In genomic region chr2:241797441-241798080, GRCh38 we compare ENCODE assay signal across 21 cellular contexts. TPM values are rescaled to one million over a fixed set of nuclear protein-coding genes. Genes with fewer than 3 reads are reported as not detected.
DNase-seq lines count a peak whose midpoint lies in the region; ATAC-seq and TF ChIP-seq lines count a peak whose summit lies in the region.
"Had no signal": no experiment of that assay in that cellular context is flagged by ENCODE, and none has a peak within 500 bp of the region (broad histone marks: within the 10 kb centered on the region; RNA-seq: fewer than 3 reads in every experiment).

No MANE protein-coding gene starts in this region.

- H3K27me3 ChIP-seq in sigmoid colon: peaks cover 0 to 30% (median 4%) of the 10 kb centered on the region in 3 donors

- H3K4me3 ChIP-seq in sigmoid colon: no peak overlapping the region
- H3K4me3 ChIP-seq: A549, esophagus muscularis mucosa, heart left ventricle had no signal

- no peak overlapping the region for H3K27ac ChIP-seq in sigmoid colon
- H3K27ac ChIP-seq: A549, esophagus muscularis mucosa, heart left ventricle had no signal

- no peak overlapping the region for H3K4me3 Mint-ChIP-seq in activated CD4-positive, alpha-beta memory T cell treated with anti-CD3 and anti-CD28 coated beads for 36 hours
- no peak overlapping the region for H3K4me3 Mint-ChIP-seq in activated CD4-positive, alpha-beta memory T cell treated with anti-CD3 and anti-CD28 coated beads, Interleukin-2, amount 10 ng/mL, durations not matched to agents 7 days and 5 days
- H3K4me3 Mint-ChIP-seq: T-cell had no signal

- no peaks in the 10 kb centered on the region for H3K36me3 Mint-ChIP-seq in activated CD4-positive, alpha-beta memory T cell treated with anti-CD3 and anti-CD28 coated beads for 36 hours
- H3K36me3 Mint-ChIP-seq in activated CD4-positive, alpha-beta memory T cell treated with anti-CD3 and anti-CD28 coated beads, Interleukin-2, amount 10 ng/mL, durations not matched to agents 7 days and 5 days (ENCODE audit: low read depth): no peaks in the 10 kb centered on the region
- H3K36me3 Mint-ChIP-seq: T-cell had no signal

- no peaks in the 10 kb centered on the region for H3K4me1 ChIP-seq in sigmoid colon
- H3K4me1 ChIP-seq: A549, esophagus muscularis mucosa, heart left ventricle had no signal

- no peaks in the 10 kb centered on the region for H3K9me3 Mint-ChIP-seq in activated CD4-positive, alpha-beta memory T cell treated with anti-CD3 and anti-CD28 coated beads for 36 hours
- H3K9me3 Mint-ChIP-seq in activated CD4-positive, alpha-beta memory T cell treated with anti-CD3 and anti-CD28 coated beads, Interleukin-2, amount 10 ng/mL, durations not matched to agents 7 days and 5 days: peaks cover 6% of the 10 kb centered on the region
- H3K9me3 Mint-ChIP-seq: T-cell had no signal

- ATAC-seq in left ventricle myocardium superior (no peak), sciatic nerve (no peak), HG02852 (IDR thresholded peaks at IDR 0.05; ENCODE audit: unreplicated experiment) (no peak), HG03432 (IDR thresholded peaks at IDR 0.05; ENCODE audit: unreplicated experiment) (no peak)
- ATAC-seq: A549, heart left ventricle, Panc1, T-cell had no signal

- no peaks in the 10 kb centered on the region for H3K36me3 ChIP-seq in sigmoid colon
- H3K36me3 ChIP-seq: esophagus muscularis mucosa, heart left ventricle had no signal

- no peak for TF ChIP-seq CTCF in sigmoid colon (IDR thresholded peaks at IDR 0.05)

- H3K9me3 ChIP-seq in sigmoid colon: no peaks in the 10 kb centered on the region
- H3K9me3 ChIP-seq: A549, esophagus muscularis mucosa, heart left ventricle had no signal

- CTCF ChIA-PET in activated CD4-positive, alpha-beta memory T cell treated with anti-CD3 and anti-CD28 coated beads for 36 hours (lab: Charles Lee): no interaction called here
- CTCF ChIA-PET in activated CD4-positive, alpha-beta memory T cell treated with anti-CD3 and anti-CD28 coated beads, Interleukin-2, amount 10 ng/mL, durations not matched to agents 7 days and 5 days (lab: Charles Lee): no interaction called here

- intact Hi-C loops in activated CD4-positive, alpha-beta memory T cell treated with anti-CD3 and anti-CD28 coated beads for 36 hours (cut with micrococcal nuclease): no loop called here
- intact Hi-C loops in left ventricle myocardium superior (cut with micrococcal nuclease): no loop called here
- intact Hi-C loops in sciatic nerve (cut with DNase I): no loop called here
- intact Hi-C loops in sigmoid colon (cut with DNase I): no loop called here

- TF ChIP-seq EP300 in sigmoid colon (IDR thresholded peaks at IDR 0.05): no peak

- 18 to 71% methylated on average over 19 of the region's 19 CpGs for WGBS in sigmoid colon, 2 donors

- no peaks in the 10 kb centered on the region for H3K4me1 Mint-ChIP-seq in activated CD4-positive, alpha-beta memory T cell treated with anti-CD3 and anti-CD28 coated beads for 36 hours (ENCODE audit: low read depth)
- no peaks in the 10 kb centered on the region for H3K4me1 Mint-ChIP-seq in activated CD4-positive, alpha-beta memory T cell treated with anti-CD3 and anti-CD28 coated beads, Interleukin-2, amount 10 ng/mL, durations not matched to agents 7 days and 5 days
- H3K4me1 Mint-ChIP-seq: T-cell had no signal

- peak; percentile 3 for DNase-seq in activated CD4-positive, alpha-beta memory T cell treated with anti-CD3 and anti-CD28 coated beads for 36 hours
- DNase-seq in activated CD4-positive, alpha-beta memory T cell treated with anti-CD3 and anti-CD28 coated beads, Interleukin-2, amount 10 ng/mL, durations not matched to agents 7 days and 5 days: no peak
- DNase-seq in NCI-H2196 (lab: John Stamatoyannopoulos, UW; ENCODE audit: unreplicated experiment) (peak; percentile 69), left ventricle myocardium superior (peak; percentile 17), sciatic nerve (ENCODE audit: low spot score) (peak; percentile 45), sigmoid colon (no peak)
- DNase-seq: activated CD4-positive, alpha-beta T cell treated with anti-CD3 and anti-CD28 coated beads for 4 hours; cortex of kidney; KG1; NCI-H1436 treated with DMSO at 0.1 percent for 48 hours; NCI-H510A treated with DMSO at 0.1 percent for 48 hours; stimulated activated CD4-positive, alpha-beta T cell treated with anti-CD3 and anti-CD28 coated beads, Interleukin-2, amount 100 ng/mL, for 24 hours; trophoblast cell had no signal

- H3K27ac Mint-ChIP-seq in activated CD4-positive, alpha-beta memory T cell treated with anti-CD3 and anti-CD28 coated beads for 36 hours: no peak overlapping the region
- no peak overlapping the region for H3K27ac Mint-ChIP-seq in activated CD4-positive, alpha-beta memory T cell treated with anti-CD3 and anti-CD28 coated beads, Interleukin-2, amount 10 ng/mL, durations not matched to agents 7 days and 5 days
- H3K27ac Mint-ChIP-seq: T-cell had no signal

- no peaks in the 10 kb centered on the region for H3K27me3 Mint-ChIP-seq in activated CD4-positive, alpha-beta memory T cell treated with anti-CD3 and anti-CD28 coated beads for 36 hours
- peaks cover 3% of the 10 kb centered on the region for H3K27me3 Mint-ChIP-seq in activated CD4-positive, alpha-beta memory T cell treated with anti-CD3 and anti-CD28 coated beads, Interleukin-2, amount 10 ng/mL, durations not matched to agents 7 days and 5 days

- no peak for TF ChIP-seq POLR2A in sigmoid colon (IDR thresholded peaks at IDR 0.05)

- POLR2A ChIA-PET in activated CD4-positive, alpha-beta memory T cell treated with anti-CD3 and anti-CD28 coated beads for 36 hours (lab: Charles Lee): no interaction called here
- POLR2A ChIA-PET in activated CD4-positive, alpha-beta memory T cell treated with anti-CD3 and anti-CD28 coated beads, Interleukin-2, amount 10 ng/mL, durations not matched to agents 7 days and 5 days (lab: Charles Lee): no interaction called here

RNA-seq across cellular contexts. Expression of gene NEU4, which starts 11.4 kb away (rescaled TPM):
- total RNA-seq in activated CD4-positive, alpha-beta memory T cell treated with anti-CD3 and anti-CD28 coated beads for 36 hours: under 1 TPM; 0.31 to 0.36 TPM
- under 1 TPM; 0.38 to 0.43 TPM for total RNA-seq in activated CD4-positive, alpha-beta memory T cell treated with anti-CD3 and anti-CD28 coated beads, Interleukin-2, amount 10 ng/mL, durations not matched to agents 7 days and 5 days
- total RNA-seq in left ventricle myocardium superior: 0.52 TPM
- total RNA-seq in sciatic nerve: not detected
- total RNA-seq in sigmoid colon: 1 to 10 TPM in 1 of 4 donors, under 1 TPM in 2, not detected in 1; 0.36 to 3.6 (median 0.49) TPM
- polyA plus RNA-seq in sigmoid colon: 10 to 100 TPM; 16.3 to 66.1 (median 39.1) TPM
- total RNA-seq: kidney epithelial cell had no signal

RNA-seq across cellular contexts. Expression of gene GAL3ST2, which starts 20.9 kb away (rescaled TPM):
- under 1 TPM; 0.65 to 0.93 TPM for total RNA-seq in activated CD4-positive, alpha-beta memory T cell treated with anti-CD3 and anti-CD28 coated beads for 36 hours
- total RNA-seq in activated CD4-positive, alpha-beta memory T cell treated with anti-CD3 and anti-CD28 coated beads, Interleukin-2, amount 10 ng/mL, durations not matched to agents 7 days and 5 days: under 1 TPM; 0.23 to 0.58 TPM
- total RNA-seq in left ventricle myocardium superior: not detected
- total RNA-seq in sciatic nerve: not detected
- total RNA-seq in sigmoid colon: under 1 TPM in 2 of 4 donors, not detected in 2; 0.33 to 0.68 TPM
- 10 to 100 TPM in 1 of 3 donors, 1 to 10 TPM in 2; 3.0 to 13.6 (median 4.2) TPM for polyA plus RNA-seq in sigmoid colon
- total RNA-seq: kidney epithelial cell had no signal
- polyA plus RNA-seq: heart left ventricle had no signal

Comparison
In these comparisons a context has a peak if more than half of its experiments do, and no peak if none do; other contexts are left out.
1. DNase-seq: peak in activated CD4-positive, alpha-beta memory T cell treated with anti-CD3 and anti-CD28 coated beads for 36 hours (single experiment), NCI-H2196 (single experiment), left ventricle myocardium superior (single experiment) and sciatic nerve (single experiment); none in activated CD4-positive, alpha-beta memory T cell treated with anti-CD3 and anti-CD28 coated beads, Interleukin-2, amount 10 ng/mL, durations not matched to agents 7 days and 5 days (single experiment) and sigmoid colon (single experiment).